In genomic region chr4:103567591-103567990, GRCh38 we compare ENCODE assay signal across 19 cellular contexts.
"Had no signal": no experiment of that assay in that cellular context is flagged by ENCODE, and none has a peak within 500 bp of the region (broad histone marks: within the 10 kb centered on the region; RNA-seq: fewer than 3 reads in every experiment).

No MANE protein-coding gene starts in this region.

- H3K4me1 ChIP-seq: colonic mucosa, foreskin keratinocyte, right atrium auricular region, suprapubic skin, thyroid gland had no signal

- H3K4me1 Mint-ChIP-seq: nephron progenitor cell; stimulated activated effector memory CD8-positive, alpha-beta T cell treated with anti-CD3 and anti-CD28 coated beads, Interleukin-12 subunit alpha, Interleukin-12 subunit beta, amount 100 ng/mL, for 72 hours had no signal

- FAIRE-seq: endothelial cell of umbilical vein, small intestine, urothelium cell line had no signal

- H3K9me3 Mint-ChIP-seq: nephron progenitor cell, type B pancreatic cell had no signal

- H3K4me3 Mint-ChIP-seq: nephron progenitor cell; stimulated activated effector memory CD8-positive, alpha-beta T cell treated with anti-CD3 and anti-CD28 coated beads, Interleukin-12 subunit alpha, Interleukin-12 subunit beta, amount 100 ng/mL, for 72 hours; type B pancreatic cell had no signal

- H3K27ac ChIP-seq: colonic mucosa, foreskin keratinocyte, right atrium auricular region, suprapubic skin, thyroid gland had no signal

- H3K9me3 ChIP-seq: colonic mucosa, mucosa of descending colon, right atrium auricular region, suprapubic skin, thyroid gland had no signal

- H3K4me3 ChIP-seq: colonic mucosa, mucosa of descending colon, right atrium auricular region, suprapubic skin, thyroid gland had no signal

- ATAC-seq: foreskin keratinocyte; left colon; mucosa of descending colon; stimulated activated effector memory CD8-positive, alpha-beta T cell treated with anti-CD3 and anti-CD28 coated beads, Interleukin-12 subunit alpha, Interleukin-12 subunit beta, amount 100 ng/mL, for 72 hours; stimulated activated naive CD8-positive, alpha-beta T cell treated with anti-CD3 and anti-CD28 coated beads, Interleukin-15, Interleukin-2, amounts not matched to agents 100 U/mL and 50 U/mL, for 24 hours had no signal

- H3K36me3 ChIP-seq: colonic mucosa, right atrium auricular region, suprapubic skin, thyroid gland had no signal

- DNase-seq: colonic mucosa; dermis blood vessel endothelial cell; erythroblast; foreskin keratinocyte; left colon; mucosa of descending colon; nephron progenitor cell; small intestine; stimulated activated CD4-positive, alpha-beta T cell treated with anti-CD3 and anti-CD28 coated beads, Interleukin-12 subunit alpha, Interleukin-12 subunit beta, amount 100 ng/mL, for 4 hours; stimulated activated CD4-positive, alpha-beta T cell treated with anti-CD3 and anti-CD28 coated beads, Interleukin-4, amount 100 ng/mL, for 1 hour; stimulated activated CD8-positive, alpha-beta memory T cell treated with anti-CD3 and anti-CD28 coated beads, Interleukin-4, amount 100 ng/mL, for 48 hours; stimulated activated naive CD8-positive, alpha-beta T cell treated with anti-CD3 and anti-CD28 coated beads, Interleukin-15, Interleukin-2, amounts not matched to agents 100 U/mL and 50 U/mL, for 24 hours; thyroid gland had no signal

- H3K27me3 ChIP-seq: colonic mucosa, foreskin keratinocyte, right atrium auricular region, suprapubic skin, thyroid gland had no signal

- H3K27me3 Mint-ChIP-seq: type B pancreatic cell had no signal

- H3K36me3 Mint-ChIP-seq: stimulated activated effector memory CD8-positive, alpha-beta T cell treated with anti-CD3 and anti-CD28 coated beads, Interleukin-12 subunit alpha, Interleukin-12 subunit beta, amount 100 ng/mL, for 72 hours; type B pancreatic cell had no signal

- H3K27ac Mint-ChIP-seq: nephron progenitor cell; stimulated activated effector memory CD8-positive, alpha-beta T cell treated with anti-CD3 and anti-CD28 coated beads, Interleukin-12 subunit alpha, Interleukin-12 subunit beta, amount 100 ng/mL, for 72 hours; type B pancreatic cell had no signal
